Comparison of ENCODE assay signal across 34 cellular contexts in the genomic region with DNA sequence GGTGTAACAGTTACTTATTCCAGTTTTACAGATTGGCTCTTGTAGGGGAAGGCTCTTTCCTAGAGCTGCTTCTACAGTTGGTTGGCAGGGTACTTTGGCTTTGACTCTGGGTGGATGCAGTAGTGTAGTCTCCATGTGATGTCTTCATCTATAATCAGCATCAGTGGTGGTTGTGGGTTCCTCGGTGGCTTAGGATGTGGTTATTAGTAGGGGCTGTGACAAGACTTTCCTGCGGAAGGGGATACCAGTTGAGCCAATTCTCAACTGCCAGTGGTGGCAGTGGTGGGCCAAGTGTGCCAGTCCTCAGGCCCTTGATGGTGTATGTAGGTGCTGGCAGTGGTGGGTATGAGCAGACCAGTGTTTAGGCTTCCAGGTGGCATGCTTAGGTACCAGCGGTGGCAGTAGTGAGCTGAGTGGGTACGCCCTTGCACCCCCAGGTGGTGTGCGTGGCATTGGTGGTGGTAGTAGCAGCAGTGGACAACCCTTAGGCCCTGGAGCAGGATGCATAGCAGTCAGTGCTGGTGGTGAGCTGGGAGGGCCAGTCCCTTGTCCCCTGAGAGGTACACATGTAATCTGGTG. TPM values are rescaled to one million over a fixed set of nuclear protein-coding genes. Genes with fewer than 3 reads are reported as not detected.
A peak's percentile ranks its signal among the peaks of the same experiment; 100 is the strongest.
DNase-seq lines count a peak whose midpoint lies in the region; ATAC-seq, FAIRE-seq and TF ChIP-seq lines count a peak whose summit lies in the region.
"Had no signal": no experiment of that assay in that cellular context is flagged by ENCODE, and none has a peak within 500 bp of the region (broad histone marks: within the 10 kb centered on the region; RNA-seq: fewer than 3 reads in every experiment).

No MANE protein-coding gene starts in this region.

- TF ChIP-seq POLR2A in GM12892 (IDR thresholded peaks at IDR 0.05; ENCODE audit: low read depth, low read length): no peak

- H3K36me3 ChIP-seq in CD8-positive, alpha-beta memory T cell (ENCODE audit: insufficient read depth, low read length): no peaks in the 10 kb centered on the region
- H3K36me3 ChIP-seq: breast epithelium, right atrium auricular region had no signal

- H3K4me3 Mint-ChIP-seq in stimulated activated naive CD8-positive, alpha-beta T cell treated with anti-CD3 and anti-CD28 coated beads, Interleukin-15, amount 100 ng/mL, for 72 hours: no peak overlapping the region
- no peak overlapping the region for H3K4me3 Mint-ChIP-seq in activated CD8-positive, alpha-beta T cell treated with anti-CD3 and anti-CD28 coated beads for 36 hours
- H3K4me3 Mint-ChIP-seq in CD8-positive, alpha-beta memory T cell: no peak overlapping the region
- H3K4me3 Mint-ChIP-seq: activated CD4-positive, alpha-beta T cell treated with anti-CD3 and anti-CD28 coated beads, Interleukin-2, amount 10 ng/mL, durations not matched to agents 24 days and 14 days; activated T-helper 17 cell treated with anti-CD3 and anti-CD28 coated beads, Interleukin-2, amount 50 U/mL, for 72 hours; HFFc6; nephron progenitor cell; type B pancreatic cell had no signal

- H3K4me1 ChIP-seq in CD8-positive, alpha-beta memory T cell (ENCODE audit: insufficient read depth, low read length): no peaks in the 10 kb centered on the region
- H3K4me1 ChIP-seq: breast epithelium, parathyroid adenoma, right atrium auricular region had no signal

- TF ChIP-seq CTCF in activated CD8-positive, alpha-beta T cell treated with anti-CD3 and anti-CD28 coated beads for 36 hours (IDR thresholded peaks at IDR 0.05): no peak

- H3K4me3 ChIP-seq in CD8-positive, alpha-beta memory T cell (ENCODE audit: low read length): no peak overlapping the region
- H3K4me3 ChIP-seq: breast epithelium, right atrium auricular region, SK-N-MC had no signal

- no peak overlapping the region for H3K27ac Mint-ChIP-seq in stimulated activated naive CD8-positive, alpha-beta T cell treated with anti-CD3 and anti-CD28 coated beads, Interleukin-15, amount 100 ng/mL, for 72 hours
- no peak overlapping the region for H3K27ac Mint-ChIP-seq in activated CD8-positive, alpha-beta T cell treated with anti-CD3 and anti-CD28 coated beads for 36 hours
- no peak overlapping the region for H3K27ac Mint-ChIP-seq in CD8-positive, alpha-beta memory T cell
- H3K27ac Mint-ChIP-seq: activated CD4-positive, alpha-beta T cell treated with anti-CD3 and anti-CD28 coated beads, Interleukin-2, amount 10 ng/mL, durations not matched to agents 24 days and 14 days; activated T-helper 17 cell treated with anti-CD3 and anti-CD28 coated beads, Interleukin-2, amount 50 U/mL, for 72 hours; HFFc6; nephron progenitor cell; type B pancreatic cell had no signal

- CTCF ChIA-PET in activated CD8-positive, alpha-beta T cell treated with anti-CD3 and anti-CD28 coated beads for 36 hours (lab: Charles Lee): interaction anchor here (1.6 kb wide), 1 partner anchor 9 kb away, joined by 3 read pairs; no protein-coding TSS in a partner anchor
- CTCF ChIA-PET in CD8-positive, alpha-beta memory T cell (lab: Charles Lee): no interaction called here

- no peaks in the 10 kb centered on the region for H3K9me3 ChIP-seq in CD8-positive, alpha-beta memory T cell (ENCODE audit: low read length)
- H3K9me3 ChIP-seq: breast epithelium had no signal

- FAIRE-seq in urothelium cell line (lab: Jason Lieb, UNC) (peak; percentile 70), GM12892 (lab: Jason Lieb, UNC) (no peak)
- FAIRE-seq: kidney had no signal

- no peaks in the 10 kb centered on the region for H3K27me3 Mint-ChIP-seq in stimulated activated naive CD8-positive, alpha-beta T cell treated with anti-CD3 and anti-CD28 coated beads, Interleukin-15, amount 100 ng/mL, for 72 hours
- peaks cover 2% of the 10 kb centered on the region for H3K27me3 Mint-ChIP-seq in activated CD8-positive, alpha-beta T cell treated with anti-CD3 and anti-CD28 coated beads for 36 hours
- H3K27me3 Mint-ChIP-seq in CD8-positive, alpha-beta memory T cell: peaks cover 15 to 43% of the 10 kb centered on the region in 2 donors

- peak in 1 of 2 donors; percentile 30 for DNase-seq in stimulated activated naive CD8-positive, alpha-beta T cell treated with anti-CD3 and anti-CD28 coated beads, Interleukin-15, amount 100 ng/mL, for 72 hours
- DNase-seq in stimulated activated naive CD8-positive, alpha-beta T cell treated with anti-CD3 and anti-CD28 coated beads, Interleukin-15, Interleukin-2, amounts not matched to agents 100 U/mL and 50 U/mL, for 24 hours: no peak
- DNase-seq in MV-4-11 (lab: John Stamatoyannopoulos, UW) (peak; percentile 61), urothelium cell line (ENCODE audit: low spot score) (no peak), GM12892 (ENCODE audit: insufficient read length) (no peak), posterior vena cava (ENCODE audit: low spot score) (no peak)
- peak; percentile 13 for DNase-seq in activated CD8-positive, alpha-beta T cell treated with anti-CD3 and anti-CD28 coated beads for 36 hours
- DNase-seq in CD8-positive, alpha-beta memory T cell: no peak
- DNase-seq: activated CD4-positive, alpha-beta T cell treated with anti-CD3 and anti-CD28 coated beads, Interleukin-2, amount 10 ng/mL, durations not matched to agents 24 days and 14 days; activated CD8-positive, alpha-beta memory T cell treated with anti-CD3 and anti-CD28 coated beads, Interleukin-2, amount 50 U/mL, for 48 hours; activated naive CD4-positive, alpha-beta T cell treated with anti-CD3 and anti-CD28 coated beads, Interleukin-2, amount 50 U/mL, for 16 hours; effector CD4-positive, alpha-beta T cell; GDM1; glutamatergic neuron; HFFc6; kidney; NCI-H1092 treated with DMSO at 0.1 percent for 48 hours; NCI-H187; NCI-H524; nephron progenitor cell; NK-92 treated with Interleukin-12 subunit alpha and Interleukin-12 subunit beta, amount 100 ng/mL, for 24 hours had no signal

- no peak overlapping the region for H3K27ac ChIP-seq in CD8-positive, alpha-beta memory T cell (ENCODE audit: low read depth, low read length)
- H3K27ac ChIP-seq: breast epithelium, epithelial cell of prostate, parathyroid adenoma, right atrium auricular region, SK-N-MC had no signal

- ATAC-seq in stimulated activated naive CD8-positive, alpha-beta T cell treated with anti-CD3 and anti-CD28 coated beads, Interleukin-15, amount 100 ng/mL, for 72 hours: peak; percentile 64
- no peak for ATAC-seq in stimulated activated naive CD8-positive, alpha-beta T cell treated with anti-CD3 and anti-CD28 coated beads, Interleukin-15, Interleukin-2, amounts not matched to agents 100 U/mL and 50 U/mL, for 24 hours
- ATAC-seq in activated CD8-positive, alpha-beta T cell treated with anti-CD3 and anti-CD28 coated beads for 36 hours: no peak
- ATAC-seq: activated T-helper 17 cell treated with anti-CD3 and anti-CD28 coated beads, Interleukin-2, amount 50 U/mL, for 72 hours had no signal

- POLR2A ChIA-PET in activated CD8-positive, alpha-beta T cell treated with anti-CD3 and anti-CD28 coated beads for 36 hours (lab: Charles Lee): no interaction called here
- POLR2A ChIA-PET in CD8-positive, alpha-beta memory T cell (lab: Charles Lee): no interaction called here

- H3K36me3 Mint-ChIP-seq in activated CD8-positive, alpha-beta T cell treated with anti-CD3 and anti-CD28 coated beads for 36 hours (ENCODE audit: low read depth): no peaks in the 10 kb centered on the region
- H3K36me3 Mint-ChIP-seq in CD8-positive, alpha-beta memory T cell: peaks cover 0 to 5% (median 3%) of the 10 kb centered on the region in 3 donors
- H3K36me3 Mint-ChIP-seq: type B pancreatic cell had no signal

- intact Hi-C loops in activated CD8-positive, alpha-beta T cell treated with anti-CD3 and anti-CD28 coated beads for 36 hours (cut with micrococcal nuclease): no loop called here
- intact Hi-C loops in posterior vena cava (cut with DNase I): no loop called here

- H3K27me3 ChIP-seq in CD8-positive, alpha-beta memory T cell (ENCODE audit: insufficient read depth, low read length, poor library complexity, severe bottlenecking): no peaks in the 10 kb centered on the region
- H3K27me3 ChIP-seq: breast epithelium, right atrium auricular region had no signal

- peaks cover 8 to 11% of the 10 kb centered on the region in 2 donors for H3K9me3 Mint-ChIP-seq in stimulated activated naive CD8-positive, alpha-beta T cell treated with anti-CD3 and anti-CD28 coated beads, Interleukin-15, amount 100 ng/mL, for 72 hours
- peaks cover 1% of the 10 kb centered on the region for H3K9me3 Mint-ChIP-seq in activated CD8-positive, alpha-beta T cell treated with anti-CD3 and anti-CD28 coated beads for 36 hours
- H3K9me3 Mint-ChIP-seq in CD8-positive, alpha-beta memory T cell: peaks cover 6 to 14% (median 10%) of the 10 kb centered on the region in 5 donors
- H3K9me3 Mint-ChIP-seq: activated CD4-positive, alpha-beta T cell treated with anti-CD3 and anti-CD28 coated beads, Interleukin-2, amount 10 ng/mL, durations not matched to agents 24 days and 14 days; activated T-helper 17 cell treated with anti-CD3 and anti-CD28 coated beads, Interleukin-2, amount 50 U/mL, for 72 hours had no signal

- peaks cover 6% of the 10 kb centered on the region for H3K4me1 Mint-ChIP-seq in stimulated activated naive CD8-positive, alpha-beta T cell treated with anti-CD3 and anti-CD28 coated beads, Interleukin-15, amount 100 ng/mL, for 72 hours
- no peaks in the 10 kb centered on the region for H3K4me1 Mint-ChIP-seq in activated CD8-positive, alpha-beta T cell treated with anti-CD3 and anti-CD28 coated beads for 36 hours (ENCODE audit: low read depth)
- peaks cover 4 to 7% (median 5%) of the 10 kb centered on the region in 3 donors for H3K4me1 Mint-ChIP-seq in CD8-positive, alpha-beta memory T cell
- H3K4me1 Mint-ChIP-seq: activated T-helper 17 cell treated with anti-CD3 and anti-CD28 coated beads, Interleukin-2, amount 50 U/mL, for 72 hours; nephron progenitor cell had no signal

RNA-seq across cellular contexts. Expression of a gene that starts 27.2 kb away (rescaled TPM):
- not detected for total RNA-seq in activated CD8-positive, alpha-beta T cell treated with anti-CD3 and anti-CD28 coated beads for 36 hours
- polyA plus RNA-seq in GM12892 (2012; ENCODE audit: missing spikeins): not detected
- total RNA-seq in posterior vena cava: not detected
- total RNA-seq in CD8-positive, alpha-beta memory T cell: not detected
- not detected for polyA plus RNA-seq in CD8-positive, alpha-beta memory T cell
- total RNA-seq: A673; activated CD4-positive, alpha-beta T cell treated with anti-CD3 and anti-CD28 coated beads, Interleukin-2, amount 10 ng/mL, durations not matched to agents 24 days and 14 days; activated T-helper 17 cell treated with anti-CD3 and anti-CD28 coated beads, Interleukin-2, amount 50 U/mL, for 72 hours; breast epithelium; HFFc6; kidney; LHCN-M2; liver; mononuclear cell; right atrium auricular region; RPMI7951; subcutaneous adipose tissue had no signal
- polyA plus RNA-seq: liver had no signal

RNA-seq across cellular contexts. Expression of a gene that starts 44.7 kb away (rescaled TPM):
- total RNA-seq in activated CD8-positive, alpha-beta T cell treated with anti-CD3 and anti-CD28 coated beads for 36 hours: 10 to 100 TPM; 26.5 to 29.6 TPM
- 17.4 TPM for polyA plus RNA-seq in GM12892 (2012; ENCODE audit: missing spikeins)
- total RNA-seq in posterior vena cava: 10 to 100 TPM; 18.5 to 23.6 TPM
- 10 to 100 TPM; 35.0 to 36.1 TPM for total RNA-seq in CD8-positive, alpha-beta memory T cell
- polyA plus RNA-seq in CD8-positive, alpha-beta memory T cell: 45.5 TPM

RNA-seq across cellular contexts. Expression of a gene that starts 50.0 kb away (rescaled TPM):
- total RNA-seq in activated CD8-positive, alpha-beta T cell treated with anti-CD3 and anti-CD28 coated beads for 36 hours: not detected
- not detected for polyA plus RNA-seq in GM12892 (2012; ENCODE audit: missing spikeins)
- total RNA-seq in posterior vena cava: under 1 TPM; 0.24 to 0.32 TPM
- total RNA-seq in CD8-positive, alpha-beta memory T cell: not detected
- not detected for polyA plus RNA-seq in CD8-positive, alpha-beta memory T cell
- total RNA-seq: A673; activated CD4-positive, alpha-beta T cell treated with anti-CD3 and anti-CD28 coated beads, Interleukin-2, amount 10 ng/mL, durations not matched to agents 24 days and 14 days; activated T-helper 17 cell treated with anti-CD3 and anti-CD28 coated beads, Interleukin-2, amount 50 U/mL, for 72 hours; breast epithelium; kidney; liver; mononuclear cell; right atrium auricular region; subcutaneous adipose tissue had no signal
- polyA plus RNA-seq: liver had no signal

Comparison
In these comparisons a context has a peak if more than half of its experiments do, and no peak if none do; other contexts are left out.
1. DNase-seq: peak in MV-4-11 (single experiment) and activated CD8-positive, alpha-beta T cell treated with anti-CD3 and anti-CD28 coated beads for 36 hours (single experiment); none in stimulated activated naive CD8-positive, alpha-beta T cell treated with anti-CD3 and anti-CD28 coated beads, Interleukin-15, Interleukin-2, amounts not matched to agents 100 U/mL and 50 U/mL, for 24 hours (single experiment), urothelium cell line (single experiment), GM12892 (single experiment), posterior vena cava (single experiment) and CD8-positive, alpha-beta memory T cell (0 of 5).